In genomic region chr6:105492706-105493673, GRCh38 we compare ENCODE assay signal across 1 cellular context.
A peak's percentile ranks its signal among the peaks of the same experiment; 100 is the strongest.
TF ChIP-seq lines count a peak whose summit lies in the region.

No MANE protein-coding gene starts in this region.

TF ChIP-seq in GM12878, 131 proteins besides CTCF, POLR2A, EP300 and RAD21 (continued from another document and continues in another):
- TF ChIP-seq ZBTB11 (CRISPR knock-in tag; IDR thresholded peaks at IDR 0.05) (no peak), PKNOX1 (IDR thresholded peaks at IDR 0.05) (no peak; the same call in 1 of the 2 replicates), E2F8 (IDR thresholded peaks at IDR 0.05; ENCODE audit: low read depth, partially characterized antibody) (no peak), ZSCAN29 (IDR thresholded peaks at IDR 0.05) (no peak), NKRF (conservative IDR thresholded peaks at IDR 0.05) (no peak), GATAD2B (conservative IDR thresholded peaks at IDR 0.05; ENCODE audit: low read depth) (no peak), NFYA (IDR thresholded peaks at IDR 0.05; ENCODE audit: borderline replicate concordance, low read depth, low read length) (no peak), ETV6 (conservative IDR thresholded peaks at IDR 0.05 in 1 of 2, IDR thresholded peaks at IDR 0.05 in 1 of 2; ENCODE audit: borderline replicate concordance in 1 of 2, low read depth in 1 of 2) (peak in 1 of 2 experiments; percentile 68; a peak in 1 of 4 replicates), HDAC6 (IDR thresholded peaks at IDR 0.05; ENCODE audit: unreplicated experiment) (no peak), EED (IDR thresholded peaks at IDR 0.05; ENCODE audit: low read depth) (0 out of 2 replicates have a peak, but pooled peaks have one; percentile 32), MTA2 (IDR thresholded peaks at IDR 0.05; ENCODE audit: low read depth) (peak; percentile 66), MYB (IDR thresholded peaks at IDR 0.05; ENCODE audit: borderline replicate concordance, low read depth, low read length) (no peak), ZNF274 (IDR thresholded peaks at IDR 0.05; ENCODE audit: insufficient read depth, insufficient read length) (no peak), E4F1 (IDR thresholded peaks at IDR 0.05; ENCODE audit: borderline replicate concordance, partially characterized antibody) (no peak), CREM (IDR thresholded peaks at IDR 0.05; ENCODE audit: low read depth) (no peak; the same call in 1 of the 2 replicates), BCL3 (IDR thresholded peaks at IDR 0.05; ENCODE audit: borderline replicate concordance, insufficient read depth, low read depth, low read length, poor library complexity, severe bottlenecking) (no peak), RELA (IDR thresholded peaks at IDR 0.05; ENCODE audit: borderline replicate concordance, partially characterized antibody) (no peak), CEBPZ (IDR thresholded peaks at IDR 0.05; ENCODE audit: low read depth, low read length) (no peak), TARDBP (IDR thresholded peaks at IDR 0.05; ENCODE audit: borderline replicate concordance) (no peak), NR2C2 (IDR thresholded peaks at IDR 0.05; ENCODE audit: borderline replicate concordance, control insufficient read depth, insufficient read length, low read depth) (no peak), NRF1 (conservative IDR thresholded peaks at IDR 0.05; ENCODE audit: low read depth, low read length) (no peak), FOXK2 (IDR thresholded peaks at IDR 0.05) (no peak), MLLT1 (IDR thresholded peaks at IDR 0.05) (no peak), IKZF2 (IDR thresholded peaks at IDR 0.05) (peak; percentile 83 to 84), PRDM15 (CRISPR knock-in tag; IDR thresholded peaks at IDR 0.05) (no peak), NFXL1 (IDR thresholded peaks at IDR 0.05; ENCODE audit: borderline replicate concordance) (no peak), RAD51 (IDR thresholded peaks at IDR 0.05) (no peak), JUND (IDR thresholded peaks at IDR 0.05; ENCODE audit: low read depth, low read length) (peak; percentile 9; the same call in 1 of the 2 replicates), BACH1 (IDR thresholded peaks at IDR 0.05; ENCODE audit: borderline replicate concordance) (no peak), PAX5 (IDR thresholded peaks at IDR 0.05; ENCODE audit: borderline replicate concordance, low read depth, low read length) (0 out of 2 replicates have a peak, but pooled peaks have one; percentile 41), ELK1 (IDR thresholded peaks at IDR 0.05; ENCODE audit: low read depth, low read length) (no peak)
